In genomic region chr2:206556357-206556949, GRCh38 we compare ENCODE assay signal across 8 cellular contexts.
A peak's percentile ranks its signal among the peaks of the same experiment; 100 is the strongest.
DNase-seq lines count a peak whose midpoint lies in the region; ATAC-seq and TF ChIP-seq lines count a peak whose summit lies in the region.

No MANE protein-coding gene starts in this region.

- peaks cover 8% of the 10 kb centered on the region for H3K36me3 ChIP-seq in neural cell (ENCODE audit: insufficient read depth, low read length)

- H3K4me2 ChIP-seq in neural cell (ENCODE audit: low read length): no peak overlapping the region

- H3K4me3 ChIP-seq in choroid plexus epithelial cell (ENCODE audit: low read depth, low read length): no peak overlapping the region
- H3K4me3 ChIP-seq in neural cell (ENCODE audit: low read length): no peak overlapping the region

- no peak overlapping the region for H3K27ac Mint-ChIP-seq in natural killer cell

- CTCF ChIA-PET in HEK293T (lab: Yijun Ruan, JAX): interaction anchor here (0.6 to 0.9 kb wide), 2 partner anchors 10 to 80 kb away, joined by 4 to 5 read pairs; no protein-coding TSS in a partner anchor

- intact Hi-C loops in natural killer cell (cut with micrococcal nuclease): no loop called here

- H3K9ac ChIP-seq in neural cell (ENCODE audit: low read length): no peak overlapping the region

- peak; percentile 64 for TF ChIP-seq CTCF in choroid plexus epithelial cell (conservative IDR thresholded peaks at IDR 0.05; ENCODE audit: low read depth, low read length)
- peak; percentile 51 for TF ChIP-seq CTCF in neural cell (IDR thresholded peaks at IDR 0.05; ENCODE audit: poor library complexity, severe bottlenecking)
- TF ChIP-seq CTCF in natural killer cell (IDR thresholded peaks at IDR 0.05): no peak

- no peaks in the 10 kb centered on the region for H3K9me2 ChIP-seq in neural cell (ENCODE audit: insufficient read depth, low read length)

- peak; percentile 50 for TF ChIP-seq RAD21 in neural cell (conservative IDR thresholded peaks at IDR 0.05)

- no peaks in the 10 kb centered on the region for H3K27me3 ChIP-seq in neural cell (ENCODE audit: insufficient read depth, low read depth, low read length)

- H3K4me1 Mint-ChIP-seq in natural killer cell: no peaks in the 10 kb centered on the region

- peaks cover 0 to 2% of the 10 kb centered on the region in 2 donors for H3K27me3 Mint-ChIP-seq in natural killer cell (ENCODE audit: low read depth in 2 of 2)

- H2AFZ ChIP-seq in neural cell (ENCODE audit: low read depth, low read length): no peak overlapping the region

- no peak for TF ChIP-seq EP300 in neural cell (conservative IDR thresholded peaks at IDR 0.05; ENCODE audit: poor library complexity, severe bottlenecking)

- H3F3A ChIP-seq in neural cell (ENCODE audit: insufficient read depth, low read length, poor library complexity, severe bottlenecking): no peaks in the 10 kb centered on the region

- POLR2A ChIA-PET in HEK293T (lab: Yijun Ruan, JAX): no interaction called here

- H3K27ac ChIP-seq in neural cell (ENCODE audit: low read length): no peak overlapping the region

- no peaks in the 10 kb centered on the region for H3K9me3 ChIP-seq in neural cell (ENCODE audit: low read length)

- H3K79me2 ChIP-seq in neural cell (replicated peaks; ENCODE audit: insufficient read depth, low read length): no peaks in the 10 kb centered on the region

- H3K36me3 Mint-ChIP-seq in natural killer cell: no peaks in the 10 kb centered on the region

- H3K4me3 Mint-ChIP-seq in natural killer cell: no peak overlapping the region

- DNase-seq in EH (ENCODE audit: low read depth): peak; percentile 31
- peak; percentile 36 for DNase-seq in HEK293T (ENCODE audit: extremely low spot score)
- DNase-seq in NCI-H82 treated with DMSO at 0.1 percent for 48 hours (lab: John Stamatoyannopoulos, UW; ENCODE audit: unreplicated experiment): peak; percentile 45
- DNase-seq in choroid plexus epithelial cell (ENCODE audit: low read depth): peak; percentile 81
- DNase-seq in natural killer cell: no peak
- no peak for DNase-seq in activated CD4-positive, alpha-beta T cell treated with anti-CD3 and anti-CD28 coated beads for 1 hour

- H3K9me3 Mint-ChIP-seq in natural killer cell: no peaks in the 10 kb centered on the region

- H4K20me1 ChIP-seq in neural cell (ENCODE audit: insufficient read depth): no peaks in the 10 kb centered on the region

- no peak for ATAC-seq in HG03196 (IDR thresholded peaks at IDR 0.05; ENCODE audit: unreplicated experiment)
- no peak for ATAC-seq in natural killer cell

TF ChIP-seq in HEK293T, 16 proteins besides CTCF, POLR2A, EP300 and RAD21:
- TF ChIP-seq NFRKB (IDR thresholded peaks at IDR 0.05) (no peak), SP1 (IDR thresholded peaks at IDR 0.05) (no peak), HDGF (IDR thresholded peaks at IDR 0.05; ENCODE audit: borderline replicate concordance) (no peak), ELF4 (IDR thresholded peaks at IDR 0.05) (no peak), TARDBP (IDR thresholded peaks at IDR 0.05) (no peak), L3MBTL2 (conservative IDR thresholded peaks at IDR 0.05) (no peak), SUZ12 (IDR thresholded peaks at IDR 0.05) (no peak), FOXA1 (IDR thresholded peaks at IDR 0.05) (no peak), BHLHE40 (IDR thresholded peaks at IDR 0.05; ENCODE audit: borderline replicate concordance) (no peak), LEF1 (IDR thresholded peaks at IDR 0.05; ENCODE audit: borderline replicate concordance) (no peak), CTBP1 (IDR thresholded peaks at IDR 0.05; ENCODE audit: borderline replicate concordance) (no peak), ZNF384 (IDR thresholded peaks at IDR 0.05) (no peak), ARNT (IDR thresholded peaks at IDR 0.05) (no peak), FOXM1 (IDR thresholded peaks at IDR 0.05; ENCODE audit: borderline replicate concordance) (no peak), FOXK2 (IDR thresholded peaks at IDR 0.05) (no peak)
- TF ChIP-seq, protein P1, sequence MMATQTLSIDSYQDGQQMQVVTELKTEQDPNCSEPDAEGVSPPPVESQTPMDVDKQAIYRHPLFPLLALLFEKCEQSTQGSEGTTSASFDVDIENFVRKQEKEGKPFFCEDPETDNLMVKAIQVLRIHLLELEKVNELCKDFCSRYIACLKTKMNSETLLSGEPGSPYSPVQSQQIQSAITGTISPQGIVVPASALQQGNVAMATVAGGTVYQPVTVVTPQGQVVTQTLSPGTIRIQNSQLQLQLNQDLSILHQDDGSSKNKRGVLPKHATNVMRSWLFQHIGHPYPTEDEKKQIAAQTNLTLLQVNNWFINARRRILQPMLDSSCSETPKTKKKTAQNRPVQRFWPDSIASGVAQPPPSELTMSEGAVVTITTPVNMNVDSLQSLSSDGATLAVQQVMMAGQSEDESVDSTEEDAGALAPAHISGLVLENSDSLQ (IDR thresholded peaks at IDR 0.05): no peak
TF ChIP-seq in HEK293T: peak in this region for 0.

TF ChIP-seq in neural cell, 6 proteins besides CTCF, POLR2A, EP300 and RAD21:
- no peak for TF ChIP-seq MXI1 (conservative IDR thresholded peaks at IDR 0.05; ENCODE audit: poor library complexity, severe bottlenecking)
- no peak for TF ChIP-seq EZH2 (IDR thresholded peaks at IDR 0.05; ENCODE audit: borderline replicate concordance, insufficient read depth, low read length, poor library complexity, severe bottlenecking)
- peak; percentile 47 for TF ChIP-seq SMC3 (conservative IDR thresholded peaks at IDR 0.05; ENCODE audit: poor library complexity)

Comparison
In these comparisons a context has a peak if more than half of its experiments do, and no peak if none do; other contexts are left out.
1. DNase-seq: peak in EH (single experiment), HEK293T (single experiment), NCI-H82 treated with DMSO at 0.1 percent for 48 hours (single experiment) and choroid plexus epithelial cell (single experiment); none in natural killer cell (single experiment) and activated CD4-positive, alpha-beta T cell treated with anti-CD3 and anti-CD28 coated beads for 1 hour (single experiment).